Comparison of ENCODE assay signal across 2 cellular contexts in the genomic region with DNA sequence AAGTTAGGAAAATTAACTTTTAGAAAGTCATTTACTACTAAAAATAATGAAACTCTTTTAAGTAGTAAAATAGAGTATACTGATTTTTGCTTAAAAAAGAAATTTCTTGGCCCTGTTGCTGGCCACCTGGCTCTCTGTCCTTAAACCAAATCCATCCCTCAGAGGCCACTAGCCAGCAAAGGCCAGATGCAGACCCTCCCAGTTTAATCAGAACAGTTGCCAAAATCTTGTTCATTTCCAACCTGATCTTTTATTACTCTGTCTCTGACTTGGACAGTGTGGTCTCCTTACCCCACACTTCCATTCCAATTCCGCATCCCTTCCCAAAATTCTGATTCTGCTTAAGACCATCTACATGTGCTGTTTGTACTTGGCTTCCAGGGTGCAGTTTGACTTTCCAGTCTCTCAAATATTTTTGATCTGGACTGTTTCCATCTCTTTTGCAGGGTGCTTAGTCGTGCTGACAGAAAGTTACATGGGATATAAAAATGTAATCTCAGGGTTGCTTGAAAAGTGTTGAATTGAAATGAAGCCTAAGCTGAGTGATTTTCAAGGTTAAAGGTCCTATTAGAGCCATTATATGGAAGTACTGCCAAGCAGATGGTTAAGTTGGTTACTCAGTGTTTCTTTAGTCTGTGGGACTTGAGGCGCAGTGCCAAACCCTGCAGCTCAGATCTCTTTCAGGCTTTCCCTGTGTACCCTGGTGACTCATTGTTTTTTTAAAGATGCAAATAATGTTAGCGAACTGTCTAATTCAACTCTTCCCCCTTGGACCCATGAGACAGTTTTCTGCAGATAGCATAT.
TF ChIP-seq lines count a peak whose summit lies in the region.

No MANE protein-coding gene starts in this region.

TF ChIP-seq in HCT116, 20 proteins besides CTCF, POLR2A, EP300 and RAD21:
- TF ChIP-seq SP1 (IDR thresholded peaks at IDR 0.05; ENCODE audit: low read depth) (peak; percentile 47), CEBPB (IDR thresholded peaks at IDR 0.05; ENCODE audit: low read depth) (0 out of 2 replicates have a peak, but pooled peaks have one; percentile 24), ELF1 (IDR thresholded peaks at IDR 0.05; ENCODE audit: borderline replicate concordance, low read depth) (no peak), FOSL1 (IDR thresholded peaks at IDR 0.05; ENCODE audit: low read depth) (peak; percentile 75), YY1 (IDR thresholded peaks at IDR 0.05; ENCODE audit: extremely low read depth, insufficient replicate concordance, low read depth, low read length) (no peak), ZFX (IDR thresholded peaks at IDR 0.05) (no peak), SIN3A (IDR thresholded peaks at IDR 0.05; ENCODE audit: low read depth) (0 out of 2 replicates have a peak, but pooled peaks have one; percentile 52), JUND (IDR thresholded peaks at IDR 0.05) (peak; percentile 77), ZBTB33 (IDR thresholded peaks at IDR 0.05; ENCODE audit: extremely low read depth, insufficient replicate concordance, low read length) (no peak), EGR1 (IDR thresholded peaks at IDR 0.05; ENCODE audit: low read depth) (peak; percentile 14; the same call in 1 of the 2 replicates), ZNF274 (IDR thresholded peaks at IDR 0.05; ENCODE audit: low read depth, low read length) (no peak), TCF7L2 (IDR thresholded peaks at IDR 0.05; ENCODE audit: borderline replicate concordance, extremely low read depth, insufficient read depth, insufficient read length) (peak; percentile 61)
- TF ChIP-seq, protein P1, sequence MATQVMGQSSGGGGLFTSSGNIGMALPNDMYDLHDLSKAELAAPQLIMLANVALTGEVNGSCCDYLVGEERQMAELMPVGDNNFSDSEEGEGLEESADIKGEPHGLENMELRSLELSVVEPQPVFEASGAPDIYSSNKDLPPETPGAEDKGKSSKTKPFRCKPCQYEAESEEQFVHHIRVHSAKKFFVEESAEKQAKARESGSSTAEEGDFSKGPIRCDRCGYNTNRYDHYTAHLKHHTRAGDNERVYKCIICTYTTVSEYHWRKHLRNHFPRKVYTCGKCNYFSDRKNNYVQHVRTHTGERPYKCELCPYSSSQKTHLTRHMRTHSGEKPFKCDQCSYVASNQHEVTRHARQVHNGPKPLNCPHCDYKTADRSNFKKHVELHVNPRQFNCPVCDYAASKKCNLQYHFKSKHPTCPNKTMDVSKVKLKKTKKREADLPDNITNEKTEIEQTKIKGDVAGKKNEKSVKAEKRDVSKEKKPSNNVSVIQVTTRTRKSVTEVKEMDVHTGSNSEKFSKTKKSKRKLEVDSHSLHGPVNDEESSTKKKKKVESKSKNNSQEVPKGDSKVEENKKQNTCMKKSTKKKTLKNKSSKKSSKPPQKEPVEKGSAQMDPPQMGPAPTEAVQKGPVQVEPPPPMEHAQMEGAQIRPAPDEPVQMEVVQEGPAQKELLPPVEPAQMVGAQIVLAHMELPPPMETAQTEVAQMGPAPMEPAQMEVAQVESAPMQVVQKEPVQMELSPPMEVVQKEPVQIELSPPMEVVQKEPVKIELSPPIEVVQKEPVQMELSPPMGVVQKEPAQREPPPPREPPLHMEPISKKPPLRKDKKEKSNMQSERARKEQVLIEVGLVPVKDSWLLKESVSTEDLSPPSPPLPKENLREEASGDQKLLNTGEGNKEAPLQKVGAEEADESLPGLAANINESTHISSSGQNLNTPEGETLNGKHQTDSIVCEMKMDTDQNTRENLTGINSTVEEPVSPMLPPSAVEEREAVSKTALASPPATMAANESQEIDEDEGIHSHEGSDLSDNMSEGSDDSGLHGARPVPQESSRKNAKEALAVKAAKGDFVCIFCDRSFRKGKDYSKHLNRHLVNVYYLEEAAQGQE (IDR thresholded peaks at IDR 0.05; ENCODE audit: low read depth), result no peak

TF ChIP-seq in GM12878, 131 proteins besides CTCF, POLR2A, EP300 and RAD21:
- TF ChIP-seq ZBED1 (IDR thresholded peaks at IDR 0.05; ENCODE audit: borderline replicate concordance) (no peak), NFYA (IDR thresholded peaks at IDR 0.05; ENCODE audit: borderline replicate concordance, low read depth, low read length) (no peak), TCF3 (IDR thresholded peaks at IDR 0.05; ENCODE audit: borderline replicate concordance, insufficient read depth, low read depth, low read length) (no peak), RUNX3 (IDR thresholded peaks at IDR 0.05; ENCODE audit: low read length) (peak; percentile 11; the same call in 1 of the 2 replicates), YY1 (IDR thresholded peaks at IDR 0.05; ENCODE audit: low read depth, low read length) (no peak), JUNB (IDR thresholded peaks at IDR 0.05) (peak; percentile 34), ZBTB33 (IDR thresholded peaks at IDR 0.05) (no peak), RCOR1 (conservative IDR thresholded peaks at IDR 0.05; ENCODE audit: low read depth, low read length) (no peak), STAT1 (conservative IDR thresholded peaks at IDR 0.05) (no peak), CREM (IDR thresholded peaks at IDR 0.05; ENCODE audit: low read depth) (no peak), TAF1 (IDR thresholded peaks at IDR 0.05; ENCODE audit: borderline replicate concordance, low read depth, low read length) (no peak), POU2F2 (IDR thresholded peaks at IDR 0.05; ENCODE audit: borderline replicate concordance, low read depth, low read length) (peak; percentile 70; the same call in 1 of the 3 replicates), HDAC6 (IDR thresholded peaks at IDR 0.05; ENCODE audit: unreplicated experiment) (no peak), ZNF622 (IDR thresholded peaks at IDR 0.05) (no peak), HDAC2 (IDR thresholded peaks at IDR 0.05) (no peak), EZH2 (IDR thresholded peaks at IDR 0.05; ENCODE audit: borderline replicate concordance, control insufficient read depth, low read depth, low read length) (no peak), RELA (IDR thresholded peaks at IDR 0.05; ENCODE audit: borderline replicate concordance, partially characterized antibody) (no peak), ZNF207 (IDR thresholded peaks at IDR 0.05; ENCODE audit: borderline replicate concordance) (no peak), SMC3 (IDR thresholded peaks at IDR 0.05; ENCODE audit: borderline replicate concordance, low read length) (no peak), PAX8 (IDR thresholded peaks at IDR 0.05) (no peak), MYB (IDR thresholded peaks at IDR 0.05; ENCODE audit: borderline replicate concordance, low read depth, low read length) (no peak), FOS (IDR thresholded peaks at IDR 0.05; ENCODE audit: borderline replicate concordance, extremely low read depth, insufficient read length) (no peak)
- TF ChIP-seq, protein P2, sequence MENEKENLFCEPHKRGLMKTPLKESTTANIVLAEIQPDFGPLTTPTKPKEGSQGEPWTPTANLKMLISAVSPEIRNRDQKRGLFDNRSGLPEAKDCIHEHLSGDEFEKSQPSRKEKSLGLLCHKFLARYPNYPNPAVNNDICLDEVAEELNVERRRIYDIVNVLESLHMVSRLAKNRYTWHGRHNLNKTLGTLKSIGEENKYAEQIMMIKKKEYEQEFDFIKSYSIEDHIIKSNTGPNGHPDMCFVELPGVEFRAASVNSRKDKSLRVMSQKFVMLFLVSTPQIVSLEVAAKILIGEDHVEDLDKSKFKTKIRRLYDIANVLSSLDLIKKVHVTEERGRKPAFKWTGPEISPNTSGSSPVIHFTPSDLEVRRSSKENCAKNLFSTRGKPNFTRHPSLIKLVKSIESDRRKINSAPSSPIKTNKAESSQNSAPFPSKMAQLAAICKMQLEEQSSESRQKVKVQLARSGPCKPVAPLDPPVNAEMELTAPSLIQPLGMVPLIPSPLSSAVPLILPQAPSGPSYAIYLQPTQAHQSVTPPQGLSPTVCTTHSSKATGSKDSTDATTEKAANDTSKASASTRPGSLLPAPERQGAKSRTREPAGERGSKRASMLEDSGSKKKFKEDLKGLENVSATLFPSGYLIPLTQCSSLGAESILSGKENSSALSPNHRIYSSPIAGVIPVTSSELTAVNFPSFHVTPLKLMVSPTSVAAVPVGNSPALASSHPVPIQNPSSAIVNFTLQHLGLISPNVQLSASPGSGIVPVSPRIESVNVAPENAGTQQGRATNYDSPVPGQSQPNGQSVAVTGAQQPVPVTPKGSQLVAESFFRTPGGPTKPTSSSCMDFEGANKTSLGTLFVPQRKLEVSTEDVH (IDR thresholded peaks at IDR 0.05; ENCODE audit: low read depth, partially characterized antibody), result no peak
- TF ChIP-seq, protein P3, sequence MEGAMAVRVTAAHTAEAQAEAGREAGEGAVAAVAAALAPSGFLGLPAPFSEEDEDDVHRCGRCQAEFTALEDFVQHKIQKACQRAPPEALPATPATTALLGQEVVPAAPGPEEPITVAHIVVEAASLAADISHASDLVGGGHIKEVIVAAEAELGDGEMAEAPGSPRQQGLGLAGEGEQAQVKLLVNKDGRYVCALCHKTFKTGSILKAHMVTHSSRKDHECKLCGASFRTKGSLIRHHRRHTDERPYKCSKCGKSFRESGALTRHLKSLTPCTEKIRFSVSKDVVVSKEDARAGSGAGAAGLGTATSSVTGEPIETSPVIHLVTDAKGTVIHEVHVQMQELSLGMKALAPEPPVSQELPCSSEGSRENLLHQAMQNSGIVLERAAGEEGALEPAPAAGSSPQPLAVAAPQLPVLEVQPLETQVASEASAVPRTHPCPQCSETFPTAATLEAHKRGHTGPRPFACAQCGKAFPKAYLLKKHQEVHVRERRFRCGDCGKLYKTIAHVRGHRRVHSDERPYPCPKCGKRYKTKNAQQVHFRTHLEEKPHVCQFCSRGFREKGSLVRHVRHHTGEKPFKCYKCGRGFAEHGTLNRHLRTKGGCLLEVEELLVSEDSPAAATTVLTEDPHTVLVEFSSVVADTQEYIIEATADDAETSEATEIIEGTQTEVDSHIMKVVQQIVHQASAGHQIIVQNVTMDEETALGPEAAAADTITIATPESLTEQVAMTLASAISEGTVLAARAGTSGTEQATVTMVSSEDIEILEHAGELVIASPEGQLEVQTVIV (IDR thresholded peaks at IDR 0.05; ENCODE audit: borderline replicate concordance, partially characterized antibody), result no peak
